13 cellular contexts compared by ENCODE assay signal in the genomic region with DNA sequence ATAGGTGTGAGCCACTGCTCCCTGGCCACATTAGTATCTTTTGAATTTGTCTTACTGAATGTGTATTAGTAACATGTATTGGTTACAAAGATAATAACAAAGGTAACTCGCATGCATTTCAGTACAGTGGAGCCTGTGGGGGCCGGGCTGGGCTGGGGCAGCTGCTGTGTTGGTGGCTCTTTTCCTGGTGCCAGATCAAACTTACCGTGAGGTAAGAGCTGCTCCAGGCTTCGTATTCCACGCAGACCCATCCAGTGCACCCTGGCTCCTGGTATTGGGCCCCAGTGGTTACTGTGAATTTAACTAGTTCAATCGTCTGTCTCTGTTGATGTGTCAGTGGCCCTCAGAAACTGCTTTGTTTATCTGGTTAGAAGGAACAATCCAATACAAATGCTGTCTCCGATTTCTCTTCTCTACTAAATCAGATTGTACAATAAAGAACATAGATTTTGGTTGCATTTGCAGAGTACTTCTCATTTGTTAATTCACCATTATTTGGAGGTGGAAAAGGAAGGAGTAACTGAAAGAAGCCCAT. TPM values are rescaled to one million over a fixed set of nuclear protein-coding genes. Genes with fewer than 3 reads are reported as not detected.
DNase-seq lines count a peak whose midpoint lies in the region; ATAC-seq and TF ChIP-seq lines count a peak whose summit lies in the region.
"Had no signal": no experiment of that assay in that cellular context is flagged by ENCODE, and none has a peak within 500 bp of the region (broad histone marks: within the 10 kb centered on the region; RNA-seq: fewer than 3 reads in every experiment).

No MANE protein-coding gene starts in this region.

- H3K27me3 ChIP-seq in cardiac muscle cell (no peaks in the 10 kb centered on the region), lung (ENCODE audit: control insufficient read depth, insufficient read depth) (no peaks in the 10 kb centered on the region), suprapubic skin (no peaks in the 10 kb centered on the region)
- H3K27me3 ChIP-seq: BE2C, spleen, testis had no signal

- peak overlapping the region; percentile 61 for H3K4me3 Mint-ChIP-seq in activated CD8-positive, alpha-beta T cell treated with anti-CD3 and anti-CD28 coated beads, Interleukin-2, amount 10 ng/mL, durations not matched to agents 7 days and 5 days

- 49 to 56% methylated on average over 7 of the region's 7 CpGs for WGBS in lung, 2 donors
- 56% methylated on average over 7 of the region's 7 CpGs for WGBS in suprapubic skin

- H3K27ac Mint-ChIP-seq in activated CD8-positive, alpha-beta T cell treated with anti-CD3 and anti-CD28 coated beads, Interleukin-2, amount 10 ng/mL, durations not matched to agents 7 days and 5 days, result peak overlapping the region; percentile 75

- TF ChIP-seq CTCF in cardiac muscle cell (IDR thresholded peaks at IDR 0.05; ENCODE audit: low read depth, low read length) (no peak), lung (IDR thresholded peaks at IDR 0.05; ENCODE audit: control extremely low read depth, extremely low read depth) (no peak), suprapubic skin (IDR thresholded peaks at IDR 0.05) (no peak)

- H3K4me1 Mint-ChIP-seq in activated CD8-positive, alpha-beta T cell treated with anti-CD3 and anti-CD28 coated beads, Interleukin-2, amount 10 ng/mL, durations not matched to agents 7 days and 5 days (ENCODE audit: low read depth), result peaks cover 86% of the 10 kb centered on the region

- no peaks in the 10 kb centered on the region for H3K9me3 Mint-ChIP-seq in activated CD8-positive, alpha-beta T cell treated with anti-CD3 and anti-CD28 coated beads, Interleukin-2, amount 10 ng/mL, durations not matched to agents 7 days and 5 days (ENCODE audit: insufficient read depth)

- H3K4me3 ChIP-seq in cardiac muscle cell (no peak overlapping the region), lung (no peak overlapping the region), suprapubic skin (no peak overlapping the region)
- H3K4me3 ChIP-seq: testis had no signal

- no peak for TF ChIP-seq POLR2A in suprapubic skin (IDR thresholded peaks at IDR 0.05)

- peaks cover 53% of the 10 kb centered on the region for H3K4me1 ChIP-seq in cardiac muscle cell (ENCODE audit: low read depth)
- peaks cover 34 to 48% of the 10 kb centered on the region in 2 donors for H3K4me1 ChIP-seq in lung (ENCODE audit: control insufficient read depth in 2 of 2, insufficient read depth in 2 of 2, low read length in 2 of 2)
- peaks cover 90% of the 10 kb centered on the region for H3K4me1 ChIP-seq in suprapubic skin

- no peak for ATAC-seq in left cardiac atrium
- no peak for ATAC-seq in activated CD8-positive, alpha-beta T cell treated with anti-CD3 and anti-CD28 coated beads, Interleukin-2, amount 10 ng/mL, durations not matched to agents 7 days and 5 days
- no peak for ATAC-seq in lung (ENCODE audit: insufficient read depth, low FRiP score)
- ATAC-seq in GM21367 (IDR thresholded peaks at IDR 0.05; ENCODE audit: unreplicated experiment), result no peak
- ATAC-seq in HG03460 (IDR thresholded peaks at IDR 0.05; ENCODE audit: unreplicated experiment), result no peak

- H3K36me3 ChIP-seq in cardiac muscle cell, result no peaks in the 10 kb centered on the region
- H3K36me3 ChIP-seq in lung (ENCODE audit: control insufficient read depth in 2 of 2, insufficient read depth in 2 of 2, low read length in 2 of 2), result peaks cover 0 to 3% of the 10 kb centered on the region in 2 donors
- H3K36me3 ChIP-seq in suprapubic skin, result no peaks in the 10 kb centered on the region

- no peaks in the 10 kb centered on the region for H3K27me3 Mint-ChIP-seq in activated CD8-positive, alpha-beta T cell treated with anti-CD3 and anti-CD28 coated beads, Interleukin-2, amount 10 ng/mL, durations not matched to agents 7 days and 5 days (ENCODE audit: low read depth)

- H3K36me3 Mint-ChIP-seq in activated CD8-positive, alpha-beta T cell treated with anti-CD3 and anti-CD28 coated beads, Interleukin-2, amount 10 ng/mL, durations not matched to agents 7 days and 5 days (ENCODE audit: low read depth), result peaks cover 46% of the 10 kb centered on the region

- DNase-seq in cardiac muscle cell (ENCODE audit: low read depth in 1 of 2, low spot score in 1 of 2) (no peak), left cardiac atrium (no peak), lung (ENCODE audit: low spot score) (no peak), suprapubic skin (ENCODE audit: low spot score in 2 of 2) (no peak), RKO (ENCODE audit: low spot score) (no peak)
- DNase-seq in activated CD8-positive, alpha-beta T cell treated with anti-CD3 and anti-CD28 coated beads, Interleukin-2, amount 10 ng/mL, durations not matched to agents 7 days and 5 days, result no peak
- DNase-seq: BE2C, kidney glomerular epithelial cell, NCI-H1417 treated with DMSO at 0.1 percent for 48 hours, spleen, testis had no signal

- CTCF ChIA-PET in activated CD8-positive, alpha-beta T cell treated with anti-CD3 and anti-CD28 coated beads, Interleukin-2, amount 10 ng/mL, durations not matched to agents 7 days and 5 days (lab: Charles Lee), result interaction anchor here (1.2 to 2.2 kb wide), 3 partner anchors 11 to 70 kb away, joined by 3 to 8 read pairs (median 5); no protein-coding TSS in a partner anchor

- peak overlapping the region; percentile 72 for H3K27ac ChIP-seq in cardiac muscle cell
- H3K27ac ChIP-seq in lung (ENCODE audit: low read depth in 1 of 2, low read length in 1 of 2), result peak overlapping the region; percentile 24 to 46
- H3K27ac ChIP-seq in suprapubic skin, result peak overlapping the region; percentile 14

- intact Hi-C loops in left cardiac atrium (cut with DNase I), result no loop called here

- no peaks in the 10 kb centered on the region for H3K9me3 ChIP-seq in cardiac muscle cell (ENCODE audit: low read depth)
- no peaks in the 10 kb centered on the region for H3K9me3 ChIP-seq in lung (ENCODE audit: control insufficient read depth in 2 of 2, insufficient read depth in 1 of 2, low read length in 1 of 2)
- H3K9me3 ChIP-seq in suprapubic skin, result no peaks in the 10 kb centered on the region
- H3K9me3 ChIP-seq: spleen, testis had no signal

- POLR2A ChIA-PET in activated CD8-positive, alpha-beta T cell treated with anti-CD3 and anti-CD28 coated beads, Interleukin-2, amount 10 ng/mL, durations not matched to agents 7 days and 5 days (lab: Charles Lee), result no interaction called here

- no peak for TF ChIP-seq EP300 in suprapubic skin (IDR thresholded peaks at IDR 0.05)

RNA-seq across cellular contexts. Expression of a gene that starts 15.6 kb away (rescaled TPM):
- total RNA-seq in cardiac muscle cell (166 and 259 TPM in 2 replicates), left cardiac atrium (100 to 1,000 TPM; 136 to 155 TPM), lung (100 to 1,000 TPM; 124 to 171 TPM), suprapubic skin (100 to 1,000 TPM; 153 to 286 (median 240) TPM)
- polyA plus RNA-seq in cardiac muscle cell (71.1 and 112 TPM in 2 replicates), lung (10 to 100 TPM; 39.4 to 59.0 TPM)
- total RNA-seq in activated CD8-positive, alpha-beta T cell treated with anti-CD3 and anti-CD28 coated beads, Interleukin-2, amount 10 ng/mL, durations not matched to agents 7 days and 5 days, result 100 to 1,000 TPM; 215 to 216 TPM

Comparison
In these comparisons a context has a peak if more than half of its experiments do, and no peak if none do; other contexts are left out.
1. H3K27ac ChIP-seq: peak in every context shown above with its lines; median percentile 72 in cardiac muscle cell; 35 in lung; 14 in suprapubic skin.